ENCODE assay signal across 26 cellular contexts in the genomic region with DNA sequence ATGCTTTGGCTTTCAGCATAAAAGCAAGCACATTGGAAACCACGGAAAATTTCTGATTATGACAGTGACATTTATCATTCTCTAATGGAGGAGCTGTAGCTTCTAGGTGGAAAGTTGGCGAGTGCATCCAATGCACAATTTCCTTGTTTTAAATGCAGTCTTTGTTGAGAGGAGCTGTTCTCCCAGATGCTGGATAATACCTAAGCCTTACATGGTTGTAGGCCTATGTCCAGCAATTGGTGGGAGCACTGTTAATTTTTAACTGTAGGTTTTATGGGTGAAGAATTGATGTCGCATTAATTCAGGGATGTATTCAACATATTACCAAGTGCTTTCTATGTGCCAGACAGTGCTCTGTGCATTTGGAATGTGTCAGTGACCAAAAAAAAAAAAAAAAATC.
A peak's percentile ranks its signal among the peaks of the same experiment; 100 is the strongest.
DNase-seq lines count a peak whose midpoint lies in the region; ATAC-seq, FAIRE-seq and TF ChIP-seq lines count a peak whose summit lies in the region.
"Had no signal": no experiment of that assay in that cellular context is flagged by ENCODE, and none has a peak within 500 bp of the region (broad histone marks: within the 10 kb centered on the region; RNA-seq: fewer than 3 reads in every experiment).

No MANE protein-coding gene starts in this region.

- no peak overlapping the region for H2AFZ ChIP-seq in SK-N-SH (ENCODE audit: low read depth)
- H2AFZ ChIP-seq in osteoblast (ENCODE audit: low read length), result no peak overlapping the region

- FAIRE-seq in GM12892 (lab: Jason Lieb, UNC), result no peak
- FAIRE-seq: A549, D721Med, G401.6, GM12891, GM18507 had no signal

- no peak overlapping the region for H3K4me2 ChIP-seq in SK-N-SH
- H3K4me2 ChIP-seq in osteoblast (ENCODE audit: insufficient read depth, low read length), result no peak overlapping the region
- H3K4me2 ChIP-seq: A549; BLaER1 treated with 17β-estradiol and CSF1 and Interleukin-3, amounts not matched to agents 10 nM and 100 nM had no signal

- DNase-seq in SK-N-SH (no peak), osteoblast (ENCODE audit: insufficient read length, low spot score, missing footprints) (peak; percentile 32), renal cortical epithelial cell (ENCODE audit: low read depth) (peak; percentile 51), mucosa of descending colon (no peak), GM12892 (ENCODE audit: insufficient read length) (no peak), DMS 273 treated with DMSO at 0.1 percent for 48 hours (lab: John Stamatoyannopoulos, UW) (no peak)
- DNase-seq: AML-193; Caco-2; Calu3; CD4-positive, alpha-beta T cell; CD8-positive, alpha-beta T cell; DMS153; DMS53; DMS79 treated with DMSO at 0.1 percent for 48 hours; GF-D8 had no signal

- TF ChIP-seq CTCF in SK-N-SH (IDR thresholded peaks at IDR 0.05) (no peak), nephron (IDR thresholded peaks at IDR 0.05; ENCODE audit: unreplicated experiment in 3 of 3) (no peak), osteoblast (IDR thresholded peaks at IDR 0.05; ENCODE audit: extremely low read depth, low read depth, low read length) (no peak), mucosa of descending colon (IDR thresholded peaks at IDR 0.05) (no peak)

- H3K27me3 ChIP-seq in SK-N-SH (ENCODE audit: insufficient read depth) (no peaks in the 10 kb centered on the region), osteoblast (ENCODE audit: insufficient read depth, low read length) (no peaks in the 10 kb centered on the region)
- H3K27me3 ChIP-seq: BLaER1 treated with 17β-estradiol and CSF1 and Interleukin-3, amounts not matched to agents 10 nM and 100 nM had no signal

- H3K36me3 ChIP-seq in SK-N-SH (replicated peaks in 1 of 2; ENCODE audit: control insufficient read depth in 1 of 2, insufficient read depth in 2 of 2, low read length in 1 of 2) (no peaks in the 10 kb centered on the region), osteoblast (ENCODE audit: insufficient read depth, low read length) (no peaks in the 10 kb centered on the region), mucosa of descending colon (ENCODE audit: low read depth) (no peaks in the 10 kb centered on the region)
- H3K36me3 ChIP-seq: BLaER1 treated with 17β-estradiol and CSF1 and Interleukin-3, amounts not matched to agents 10 nM and 100 nM had no signal

- no peaks in the 10 kb centered on the region for H3F3A ChIP-seq in SK-N-SH (replicated peaks; ENCODE audit: insufficient read depth)

- H3K27ac ChIP-seq in SK-N-SH (ENCODE audit: low read depth in 2 of 2, low read length in 1 of 2) (no peak overlapping the region), osteoblast (ENCODE audit: low read depth, low read length) (no peak overlapping the region)
- H3K27ac ChIP-seq: 22Rv1; A549; BLaER1 treated with 17β-estradiol and CSF1 and Interleukin-3, amounts not matched to agents 10 nM and 100 nM; C4-2B had no signal

- CTCF ChIA-PET in SK-N-SH (lab: Yijun Ruan, JAX), result interaction anchor here (0.6 to 1.6 kb wide), 3 partner anchors 9 to 342 kb away, joined by 3 to 6 read pairs (median 4); no protein-coding TSS in a partner anchor

- H3K4me1 ChIP-seq in SK-N-SH (ENCODE audit: control insufficient read depth in 1 of 2, insufficient read depth in 2 of 2, low read depth in 1 of 2, low read length in 1 of 2) (peaks cover 0 to 4% of the 10 kb centered on the region in 2 experiments; a peak in 2 of 4 replicates), osteoblast (ENCODE audit: insufficient read depth, low read length) (no peaks in the 10 kb centered on the region), mucosa of descending colon (ENCODE audit: low read depth) (no peaks in the 10 kb centered on the region)
- H3K4me1 ChIP-seq: A549; BLaER1 treated with 17β-estradiol and CSF1 and Interleukin-3, amounts not matched to agents 10 nM and 100 nM; Caco-2 had no signal

- TF ChIP-seq EP300 in SK-N-SH (IDR thresholded peaks at IDR 0.05; ENCODE audit: borderline replicate concordance in 1 of 2, low read depth in 1 of 2, low read length in 1 of 2), result no peak

- no peak for TF ChIP-seq POLR2A in GM12892 (IDR thresholded peaks at IDR 0.05; ENCODE audit: low read depth, low read length)

- peaks cover 8% of the 10 kb centered on the region for H3K4me1 Mint-ChIP-seq in nephron
- H3K4me1 Mint-ChIP-seq: B cell had no signal

- H3K4me3 ChIP-seq in SK-N-SH (ENCODE audit: low read depth in 2 of 2, low read length in 1 of 2) (no peak overlapping the region), osteoblast (ENCODE audit: insufficient read depth, low read length) (no peak overlapping the region), mucosa of descending colon (no peak overlapping the region)
- H3K4me3 ChIP-seq: A549; BLaER1 treated with 17β-estradiol and CSF1 and Interleukin-3, amounts not matched to agents 10 nM and 100 nM had no signal

- ATAC-seq in SK-N-SH treated with all-trans-retinoic acid at 6 μM for 48 hours (peak; percentile 16), mucosa of descending colon (no peak)
- ATAC-seq: A549; CD8-positive, alpha-beta T cell had no signal

- no peaks in the 10 kb centered on the region for H3K27me3 Mint-ChIP-seq in nephron (ENCODE audit: low read depth)
- H3K27me3 Mint-ChIP-seq: B cell; CD4-positive, alpha-beta T cell had no signal

- H3K9me3 ChIP-seq in SK-N-SH, result no peaks in the 10 kb centered on the region
- H3K9me3 ChIP-seq in osteoblast (ENCODE audit: low read depth, low read length), result no peaks in the 10 kb centered on the region
- no peaks in the 10 kb centered on the region for H3K9me3 ChIP-seq in mucosa of descending colon
- H3K9me3 ChIP-seq: A549; BLaER1 treated with 17β-estradiol and CSF1 and Interleukin-3, amounts not matched to agents 10 nM and 100 nM; Caco-2 had no signal

- 79% methylated on average over 3 of the region's 3 CpGs for WGBS in SK-N-SH (ENCODE audit: low lambda C conversion rate)

- H3K36me3 Mint-ChIP-seq in nephron (ENCODE audit: low read depth), result no peaks in the 10 kb centered on the region
- H3K36me3 Mint-ChIP-seq: CD8-positive, alpha-beta T cell had no signal

- intact Hi-C loops in mucosa of descending colon (cut with DNase I, micrococcal nuclease), result no loop called here

- peak overlapping the region in 2 of 3 experiments; percentile 29 to 82 for H3K27ac Mint-ChIP-seq in nephron
- H3K27ac Mint-ChIP-seq: B cell; CD4-positive, alpha-beta T cell; CD8-positive, alpha-beta T cell had no signal

- no peak for TF ChIP-seq RAD21 in SK-N-SH (IDR thresholded peaks at IDR 0.05; ENCODE audit: low read length)

- H3K9me2 ChIP-seq in SK-N-SH, result no peaks in the 10 kb centered on the region

- H3K9me3 Mint-ChIP-seq in nephron, result no peaks in the 10 kb centered on the region
- H3K9me3 Mint-ChIP-seq: CD4-positive, alpha-beta T cell; CD8-positive, alpha-beta T cell had no signal

- H3K79me2 ChIP-seq in SK-N-SH (ENCODE audit: insufficient read depth) (no peaks in the 10 kb centered on the region), osteoblast (ENCODE audit: insufficient read depth, low read length) (no peaks in the 10 kb centered on the region)

- POLR2A ChIA-PET in SK-N-SH (lab: Yijun Ruan, JAX), result no interaction called here

- H3K9ac ChIP-seq in SK-N-SH, result no peak overlapping the region
- H3K9ac ChIP-seq: BLaER1 treated with 17β-estradiol and CSF1 and Interleukin-3, amounts not matched to agents 10 nM and 100 nM had no signal

- no peaks in the 10 kb centered on the region for H4K20me1 ChIP-seq in SK-N-SH (ENCODE audit: insufficient read depth)
- no peaks in the 10 kb centered on the region for H4K20me1 ChIP-seq in osteoblast (ENCODE audit: insufficient read depth, low read length)
- H4K20me1 ChIP-seq: BLaER1 treated with 17β-estradiol and CSF1 and Interleukin-3, amounts not matched to agents 10 nM and 100 nM had no signal

- H3K4me3 Mint-ChIP-seq in nephron, result no peak overlapping the region
- H3K4me3 Mint-ChIP-seq: B cell; CD4-positive, alpha-beta T cell; CD8-positive, alpha-beta T cell had no signal

TF ChIP-seq in SK-N-SH treated with all-trans-retinoic acid at 6 μM for 48 hours, 23 proteins besides CTCF, POLR2A, EP300 and RAD21 (continues in another document):
- TF ChIP-seq TOX (CRISPR knock-in tag; IDR thresholded peaks at IDR 0.05; ENCODE audit: borderline replicate concordance) (no peak), POU6F1 (CRISPR knock-in tag; IDR thresholded peaks at IDR 0.05; ENCODE audit: borderline replicate concordance, low read depth) (no peak)

TF ChIP-seq in SK-N-SH, 30 proteins besides CTCF, POLR2A, EP300 and RAD21 (continues in another document):
- TF ChIP-seq SIN3A (IDR thresholded peaks at IDR 0.05; ENCODE audit: borderline replicate concordance, low read depth, low read length) (no peak), MAX (IDR thresholded peaks at IDR 0.05; ENCODE audit: low read depth) (no peak), TEAD4 (IDR thresholded peaks at IDR 0.05; ENCODE audit: borderline replicate concordance, insufficient read depth) (no peak), NFIC (IDR thresholded peaks at IDR 0.05; ENCODE audit: borderline replicate concordance) (no peak), FOXJ3 (CRISPR knock-in tag; IDR thresholded peaks at IDR 0.05) (no peak), YY1 (IDR thresholded peaks at IDR 0.05; ENCODE audit: low read depth) (no peak)
- TF ChIP-seq, protein P1, sequence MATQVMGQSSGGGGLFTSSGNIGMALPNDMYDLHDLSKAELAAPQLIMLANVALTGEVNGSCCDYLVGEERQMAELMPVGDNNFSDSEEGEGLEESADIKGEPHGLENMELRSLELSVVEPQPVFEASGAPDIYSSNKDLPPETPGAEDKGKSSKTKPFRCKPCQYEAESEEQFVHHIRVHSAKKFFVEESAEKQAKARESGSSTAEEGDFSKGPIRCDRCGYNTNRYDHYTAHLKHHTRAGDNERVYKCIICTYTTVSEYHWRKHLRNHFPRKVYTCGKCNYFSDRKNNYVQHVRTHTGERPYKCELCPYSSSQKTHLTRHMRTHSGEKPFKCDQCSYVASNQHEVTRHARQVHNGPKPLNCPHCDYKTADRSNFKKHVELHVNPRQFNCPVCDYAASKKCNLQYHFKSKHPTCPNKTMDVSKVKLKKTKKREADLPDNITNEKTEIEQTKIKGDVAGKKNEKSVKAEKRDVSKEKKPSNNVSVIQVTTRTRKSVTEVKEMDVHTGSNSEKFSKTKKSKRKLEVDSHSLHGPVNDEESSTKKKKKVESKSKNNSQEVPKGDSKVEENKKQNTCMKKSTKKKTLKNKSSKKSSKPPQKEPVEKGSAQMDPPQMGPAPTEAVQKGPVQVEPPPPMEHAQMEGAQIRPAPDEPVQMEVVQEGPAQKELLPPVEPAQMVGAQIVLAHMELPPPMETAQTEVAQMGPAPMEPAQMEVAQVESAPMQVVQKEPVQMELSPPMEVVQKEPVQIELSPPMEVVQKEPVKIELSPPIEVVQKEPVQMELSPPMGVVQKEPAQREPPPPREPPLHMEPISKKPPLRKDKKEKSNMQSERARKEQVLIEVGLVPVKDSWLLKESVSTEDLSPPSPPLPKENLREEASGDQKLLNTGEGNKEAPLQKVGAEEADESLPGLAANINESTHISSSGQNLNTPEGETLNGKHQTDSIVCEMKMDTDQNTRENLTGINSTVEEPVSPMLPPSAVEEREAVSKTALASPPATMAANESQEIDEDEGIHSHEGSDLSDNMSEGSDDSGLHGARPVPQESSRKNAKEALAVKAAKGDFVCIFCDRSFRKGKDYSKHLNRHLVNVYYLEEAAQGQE (IDR thresholded peaks at IDR 0.05; ENCODE audit: low read depth, low read length), result no peak

Comparison
In these comparisons a context has a peak if more than half of its experiments do, and no peak if none do; other contexts are left out.
1. DNase-seq: peak in osteoblast (single experiment) and renal cortical epithelial cell (single experiment); none in SK-N-SH (single experiment), mucosa of descending colon (0 of 3), GM12892 (single experiment) and DMS 273 treated with DMSO at 0.1 percent for 48 hours (single experiment).